Comparison of ENCODE assay signal across 14 cellular contexts in genomic region chr4:81084029-81084428, GRCh38. TPM values are rescaled to one million over a fixed set of nuclear protein-coding genes. Genes with fewer than 3 reads are reported as not detected.
DNase-seq lines count a peak whose midpoint lies in the region; FAIRE-seq and TF ChIP-seq lines count a peak whose summit lies in the region.
"Had no signal": no experiment of that assay in that cellular context is flagged by ENCODE, and none has a peak within 500 bp of the region (broad histone marks: within the 10 kb centered on the region; RNA-seq: fewer than 3 reads in every experiment).

No MANE protein-coding gene starts in this region.

- FAIRE-seq in GM12892 (lab: Jason Lieb, UNC) = no peak

- DNase-seq in AG10803 (ENCODE audit: low read depth) (peak; percentile 70), HPDE6-E6E7 (ENCODE audit: extremely low spot score) (peak; percentile 48), SHP77 (lab: John Stamatoyannopoulos, UW) (peak; percentile 50 to 52), glomerular visceral epithelial cell (ENCODE audit: extremely low spot score) (peak; percentile 3), hepatic stellate cell (ENCODE audit: low spot score) (no peak), erythroblast (lab: John Stamatoyannopoulos, UW) (no peak), cerebellar nuclear complex (lab: John Stamatoyannopoulos, UW) (no peak), GM12892 (ENCODE audit: insufficient read length) (no peak)
- DNase-seq: activated T-cell treated with anti-CD3 and anti-CD28 coated beads, Interleukin-2, amount 50 U/mL, for 1 hour; esophagus squamous epithelium; left ventricle myocardium inferior; NCI-H1048 had no signal

- peak; percentile 68 for TF ChIP-seq CTCF in AG10803 (conservative IDR thresholded peaks at IDR 0.05; ENCODE audit: low read length)

- no peak for TF ChIP-seq POLR2A in erythroblast (IDR thresholded peaks at IDR 0.05; ENCODE audit: low read length)
- no peak for TF ChIP-seq POLR2A in GM12892 (IDR thresholded peaks at IDR 0.05; ENCODE audit: low read depth, low read length)

- no peak overlapping the region for H3K4me3 ChIP-seq in AG10803 (ENCODE audit: low read length)
- H3K4me3 ChIP-seq: ascending aorta, esophagus squamous epithelium, left ventricle myocardium inferior, suprapubic skin had no signal

RNA-seq across cellular contexts. Expression of gene BMP3, which starts 53.5 kb away (rescaled TPM):
- polyA plus RNA-seq in GM12892 (2012; ENCODE audit: missing spikeins) = not detected

Comparison
In these comparisons a context has a peak if more than half of its experiments do, and no peak if none do; other contexts are left out.
1. DNase-seq: peak in AG10803 (single experiment), HPDE6-E6E7 (single experiment), SHP77 (2 of 2) and glomerular visceral epithelial cell (single experiment); none in hepatic stellate cell (single experiment), erythroblast (0 of 2), cerebellar nuclear complex (0 of 2) and GM12892 (single experiment).